Comparison of ENCODE assay signal across 16 cellular contexts in the genomic region with DNA sequence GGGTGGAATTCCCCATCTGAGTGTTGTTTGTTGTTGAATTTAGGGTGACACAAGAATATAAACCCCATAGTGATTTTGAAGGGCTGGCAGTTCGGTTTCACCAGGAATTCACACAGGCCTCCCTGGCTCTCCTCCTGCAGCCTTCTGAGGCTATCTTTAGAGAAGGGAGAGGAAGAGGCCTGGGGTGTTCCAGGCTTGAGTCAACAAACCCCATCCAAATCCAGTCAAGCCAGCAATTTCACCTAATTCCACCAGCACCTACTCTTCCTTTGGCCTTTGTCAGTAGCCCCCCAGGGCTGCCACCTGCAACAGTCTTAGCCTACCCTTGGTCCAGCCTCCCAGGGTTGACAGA. TPM values are rescaled to one million over a fixed set of nuclear protein-coding genes. Genes with fewer than 3 reads are reported as not detected.
A peak's percentile ranks its signal among the peaks of the same experiment; 100 is the strongest.
DNase-seq lines count a peak whose midpoint lies in the region; ATAC-seq and TF ChIP-seq lines count a peak whose summit lies in the region.
"Had no signal": no experiment of that assay in that cellular context is flagged by ENCODE, and none has a peak within 500 bp of the region (broad histone marks: within the 10 kb centered on the region; RNA-seq: fewer than 3 reads in every experiment).

No MANE protein-coding gene starts in this region.

- in situ Hi-C loops in G401 (cut with HindIII; ENCODE audit: low sequenced_read_pairs): no loop called here

- peak overlapping the region; percentile 96 for H3K27ac Mint-ChIP-seq in glutamatergic neuron (ENCODE audit: unreplicated experiment)
- H3K27ac Mint-ChIP-seq: activated T-helper 2 cell treated with anti-CD3 and anti-CD28 coated beads, Interferon-gamma antibody, Interleukin-2, Interleukin-4, amounts not matched to agents 10 μg/mL and 5 μg/mL and 100 μg/mL, durations not matched to agents 14 hours and 24 hours and 36 hours; immature natural killer cell had no signal

- TF ChIP-seq CTCF in glutamatergic neuron (IDR thresholded peaks at IDR 0.05; ENCODE audit: partially characterized antibody, unreplicated experiment): no peak

- peak overlapping the region; percentile 71 for H2AFZ ChIP-seq in neuron (ENCODE audit: low read depth, low read length)

- peaks cover 20% of the 10 kb centered on the region for H3K4me1 ChIP-seq in neuron (ENCODE audit: insufficient read depth, low read length)

- H3K9me3 Mint-ChIP-seq in glutamatergic neuron (ENCODE audit: unreplicated experiment): peaks cover 3% of the 10 kb centered on the region
- no peaks in the 10 kb centered on the region for H3K9me3 Mint-ChIP-seq in activated T-cell treated with anti-CD3 and anti-CD28 coated beads, Interleukin-2, amount 50 U/mL, for 4 hours
- H3K9me3 Mint-ChIP-seq: activated T-helper 2 cell treated with anti-CD3 and anti-CD28 coated beads, Interferon-gamma antibody, Interleukin-2, Interleukin-4, amounts not matched to agents 10 μg/mL and 5 μg/mL and 100 μg/mL, durations not matched to agents 14 hours and 24 hours and 36 hours; immature natural killer cell had no signal

- H3K9me3 ChIP-seq in neuron (ENCODE audit: low read length): no peaks in the 10 kb centered on the region
- H3K9me3 ChIP-seq: HAP-1 had no signal

- no peaks in the 10 kb centered on the region for H3K36me3 Mint-ChIP-seq in glutamatergic neuron (ENCODE audit: unreplicated experiment)
- H3K36me3 Mint-ChIP-seq in activated T-cell treated with anti-CD3 and anti-CD28 coated beads, Interleukin-2, amount 50 U/mL, for 4 hours (ENCODE audit: insufficient read depth): no peaks in the 10 kb centered on the region
- H3K36me3 Mint-ChIP-seq: naive thymus-derived CD4-positive, alpha-beta T cell had no signal

- H3K27me3 ChIP-seq in neuron (ENCODE audit: insufficient read depth, low read length): peaks cover 4% of the 10 kb centered on the region
- H3K27me3 ChIP-seq: cardiac muscle cell had no signal

- DNase-seq in G401 (ENCODE audit: low spot score) (peak; percentile 39), glutamatergic neuron (no peak), DMS153 (lab: John Stamatoyannopoulos, UW) (no peak), Kasumi-1 (lab: John Stamatoyannopoulos, UW) (no peak)
- no peak for DNase-seq in activated T-cell treated with anti-CD3 and anti-CD28 coated beads, Interleukin-2, amount 50 U/mL, for 4 hours
- DNase-seq: activated CD4-positive, alpha-beta T cell treated with anti-CD3 and anti-CD28 coated beads, Interleukin-2, amount 50 U/mL, for 1 hour; immature natural killer cell; naive thymus-derived CD4-positive, alpha-beta T cell; stimulated activated CD4-positive, alpha-beta T cell treated with anti-CD3 and anti-CD28 coated beads, Interleukin-15, amount 100 ng/mL, for 24 hours; SW 1271 had no signal

- peak overlapping the region; percentile 35 for H3K4me3 ChIP-seq in neuron (ENCODE audit: low read length)
- H3K4me3 ChIP-seq: cardiac muscle cell, HAP-1 had no signal

- ATAC-seq in SK-N-SH treated with all-trans-retinoic acid at 6 μM for 48 hours (peak; percentile 45), GM21526 (IDR thresholded peaks at IDR 0.05; ENCODE audit: low FRiP score, unreplicated experiment) (no peak)
- ATAC-seq in activated T-cell treated with anti-CD3 and anti-CD28 coated beads, Interleukin-2, amount 50 U/mL, for 4 hours: no peak
- ATAC-seq: naive thymus-derived CD4-positive, alpha-beta T cell had no signal

- peaks cover 11% of the 10 kb centered on the region for H3K27me3 Mint-ChIP-seq in glutamatergic neuron (ENCODE audit: unreplicated experiment)
- no peaks in the 10 kb centered on the region for H3K27me3 Mint-ChIP-seq in activated T-cell treated with anti-CD3 and anti-CD28 coated beads, Interleukin-2, amount 50 U/mL, for 4 hours (ENCODE audit: low read depth)

- no peaks in the 10 kb centered on the region for H3K36me3 ChIP-seq in neuron (ENCODE audit: insufficient read depth, low read length)
- H3K36me3 ChIP-seq: cardiac muscle cell, HAP-1 had no signal

- peak overlapping the region; percentile 45 for H3K4me3 Mint-ChIP-seq in glutamatergic neuron (ENCODE audit: unreplicated experiment)
- H3K4me3 Mint-ChIP-seq in activated T-cell treated with anti-CD3 and anti-CD28 coated beads, Interleukin-2, amount 50 U/mL, for 4 hours: no peak overlapping the region
- H3K4me3 Mint-ChIP-seq: immature natural killer cell; naive thymus-derived CD4-positive, alpha-beta T cell had no signal

- peaks cover 30% of the 10 kb centered on the region for H3K4me1 Mint-ChIP-seq in glutamatergic neuron (ENCODE audit: low read depth, unreplicated experiment)
- peaks cover 15% of the 10 kb centered on the region for H3K4me1 Mint-ChIP-seq in activated T-cell treated with anti-CD3 and anti-CD28 coated beads, Interleukin-2, amount 50 U/mL, for 4 hours (ENCODE audit: low read depth)

TF ChIP-seq in SK-N-SH treated with all-trans-retinoic acid at 6 μM for 48 hours, 23 proteins besides CTCF, POLR2A, EP300 and RAD21 (continues in another document):
- TF ChIP-seq GLIS3 (CRISPR knock-in tag; IDR thresholded peaks at IDR 0.05) (no peak), ARNTL (CRISPR knock-in tag; IDR thresholded peaks at IDR 0.05; ENCODE audit: borderline replicate concordance, low read depth) (no peak), CSRNP3 (CRISPR knock-in tag; IDR thresholded peaks at IDR 0.05) (no peak), SNAI2 (CRISPR knock-in tag; IDR thresholded peaks at IDR 0.05) (no peak), ESRRG (CRISPR knock-in tag; IDR thresholded peaks at IDR 0.05) (no peak), ISL1 (CRISPR knock-in tag; IDR thresholded peaks at IDR 0.05) (no peak), RARB (CRISPR knock-in tag; IDR thresholded peaks at IDR 0.05) (no peak), ZNF70 (CRISPR knock-in tag; IDR thresholded peaks at IDR 0.05) (no peak), ZFP3 (CRISPR knock-in tag; IDR thresholded peaks at IDR 0.05) (no peak), BACH2 (CRISPR knock-in tag; IDR thresholded peaks at IDR 0.05; ENCODE audit: borderline replicate concordance) (no peak), TCF4 (CRISPR knock-in tag; IDR thresholded peaks at IDR 0.05; ENCODE audit: borderline replicate concordance) (no peak), TOX (CRISPR knock-in tag; IDR thresholded peaks at IDR 0.05; ENCODE audit: borderline replicate concordance) (no peak), ZFP30 (CRISPR knock-in tag; IDR thresholded peaks at IDR 0.05) (no peak)
- TF ChIP-seq, protein P1, sequence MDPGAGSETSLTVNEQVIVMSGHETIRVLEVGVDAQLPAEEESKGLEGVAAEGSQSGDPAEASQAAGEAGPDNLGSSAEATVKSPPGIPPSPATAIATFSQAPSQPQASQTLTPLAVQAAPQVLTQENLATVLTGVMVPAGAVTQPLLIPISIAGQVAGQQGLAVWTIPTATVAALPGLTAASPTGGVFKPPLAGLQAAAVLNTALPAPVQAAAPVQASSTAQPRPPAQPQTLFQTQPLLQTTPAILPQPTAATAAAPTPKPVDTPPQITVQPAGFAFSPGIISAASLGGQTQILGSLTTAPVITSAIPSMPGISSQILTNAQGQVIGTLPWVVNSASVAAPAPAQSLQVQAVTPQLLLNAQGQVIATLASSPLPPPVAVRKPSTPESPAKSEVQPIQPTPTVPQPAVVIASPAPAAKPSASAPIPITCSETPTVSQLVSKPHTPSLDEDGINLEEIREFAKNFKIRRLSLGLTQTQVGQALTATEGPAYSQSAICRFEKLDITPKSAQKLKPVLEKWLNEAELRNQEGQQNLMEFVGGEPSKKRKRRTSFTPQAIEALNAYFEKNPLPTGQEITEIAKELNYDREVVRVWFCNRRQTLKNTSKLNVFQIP (CRISPR knock-in tag; IDR thresholded peaks at IDR 0.05; ENCODE audit: borderline replicate concordance, low read depth): no peak
- TF ChIP-seq, protein P2, sequence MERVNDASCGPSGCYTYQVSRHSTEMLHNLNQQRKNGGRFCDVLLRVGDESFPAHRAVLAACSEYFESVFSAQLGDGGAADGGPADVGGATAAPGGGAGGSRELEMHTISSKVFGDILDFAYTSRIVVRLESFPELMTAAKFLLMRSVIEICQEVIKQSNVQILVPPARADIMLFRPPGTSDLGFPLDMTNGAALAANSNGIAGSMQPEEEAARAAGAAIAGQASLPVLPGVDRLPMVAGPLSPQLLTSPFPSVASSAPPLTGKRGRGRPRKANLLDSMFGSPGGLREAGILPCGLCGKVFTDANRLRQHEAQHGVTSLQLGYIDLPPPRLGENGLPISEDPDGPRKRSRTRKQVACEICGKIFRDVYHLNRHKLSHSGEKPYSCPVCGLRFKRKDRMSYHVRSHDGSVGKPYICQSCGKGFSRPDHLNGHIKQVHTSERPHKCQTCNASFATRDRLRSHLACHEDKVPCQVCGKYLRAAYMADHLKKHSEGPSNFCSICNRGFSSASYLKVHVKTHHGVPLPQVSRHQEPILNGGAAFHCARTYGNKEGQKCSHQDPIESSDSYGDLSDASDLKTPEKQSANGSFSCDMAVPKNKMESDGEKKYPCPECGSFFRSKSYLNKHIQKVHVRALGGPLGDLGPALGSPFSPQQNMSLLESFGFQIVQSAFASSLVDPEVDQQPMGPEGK (CRISPR knock-in tag; IDR thresholded peaks at IDR 0.05; ENCODE audit: borderline replicate concordance): no peak

RNA-seq across cellular contexts. Expression of gene MARCHF4, which starts 32.0 kb away (rescaled TPM):
- 0.06 and 0.14 TPM in 2 replicates for total RNA-seq in G401 (2014; rRNA removed; shearing (Covaris generic))
- 26.1 TPM for total RNA-seq in glutamatergic neuron (ENCODE audit: unreplicated experiment)
- total RNA-seq in activated T-cell treated with anti-CD3 and anti-CD28 coated beads, Interleukin-2, amount 50 U/mL, for 4 hours: not detected
- total RNA-seq: activated T-helper 2 cell treated with anti-CD3 and anti-CD28 coated beads, Interferon-gamma antibody, Interleukin-2, Interleukin-4, amounts not matched to agents 10 μg/mL and 5 μg/mL and 100 μg/mL, durations not matched to agents 14 hours and 24 hours and 36 hours; cardiac muscle cell; naive thymus-derived CD4-positive, alpha-beta T cell had no signal

Comparison
In these comparisons a context has a peak if more than half of its experiments do, and no peak if none do; other contexts are left out.
1. RNA of gene MARCHF4, which starts 32.0 kb away (total RNA-seq): 26.1 TPM in glutamatergic neuron (single experiment); 0.06 to 0.14 TPM in G401 and not detected in activated T-cell treated with anti-CD3 and anti-CD28 coated beads, Interleukin-2, amount 50 U/mL, for 4 hours; every median in the first group is over 10 times any median in the second.